In the genomic region with DNA sequence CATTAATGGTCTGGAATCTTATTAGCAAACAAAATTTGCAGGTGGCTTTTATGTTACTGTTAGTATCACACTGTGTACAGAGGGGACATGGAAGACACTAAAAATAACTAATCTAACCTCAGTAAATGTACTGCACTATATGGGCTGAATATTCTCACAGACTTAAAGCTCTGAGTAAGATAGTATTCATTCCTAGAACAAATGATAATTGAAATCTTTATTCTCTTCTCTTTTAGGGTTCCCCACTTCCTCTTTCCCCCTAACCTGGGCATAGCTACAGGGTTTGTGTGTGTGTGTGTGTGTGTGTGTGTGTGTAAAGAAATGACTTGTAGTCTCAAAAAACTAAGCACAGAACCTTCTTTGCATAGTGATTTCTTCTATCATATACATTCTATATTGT, we compare ENCODE assay signal across 9 cellular contexts. TPM values are rescaled to one million over a fixed set of nuclear protein-coding genes. Genes with fewer than 3 reads are reported as not detected.
A peak's percentile ranks its signal among the peaks of the same experiment; 100 is the strongest.
DNase-seq lines count a peak whose midpoint lies in the region; ATAC-seq and TF ChIP-seq lines count a peak whose summit lies in the region.
"Had no signal": no experiment of that assay in that cellular context is flagged by ENCODE, and none has a peak within 500 bp of the region (broad histone marks: within the 10 kb centered on the region; RNA-seq: fewer than 3 reads in every experiment).

No MANE protein-coding gene starts in this region.

- H3K4ac ChIP-seq in mesenchymal stem cell (ENCODE audit: low read depth in 1 of 2, low read length in 2 of 2) = no peak overlapping the region

- H3K79me1 ChIP-seq in mesenchymal stem cell (replicated peaks; ENCODE audit: low read length, poor library complexity, severe bottlenecking) = no peaks in the 10 kb centered on the region

- H3K9me3 ChIP-seq in mesenchymal stem cell (ENCODE audit: control insufficient read depth, low read length) (no peaks in the 10 kb centered on the region), BE2C (no peaks in the 10 kb centered on the region)

- no peaks in the 10 kb centered on the region for H3K36me3 ChIP-seq in mesenchymal stem cell (ENCODE audit: control insufficient read depth in 1 of 2, insufficient read depth in 2 of 2, low read depth in 1 of 2, low read length in 2 of 2)
- H3K36me3 ChIP-seq in BE2C = no peaks in the 10 kb centered on the region

- H3K27me3 ChIP-seq in mesenchymal stem cell (ENCODE audit: control insufficient read depth in 1 of 2, insufficient read depth in 1 of 2, low read length in 2 of 2) (no peaks in the 10 kb centered on the region), BE2C (no peaks in the 10 kb centered on the region)

- H2BK5ac ChIP-seq in mesenchymal stem cell (ENCODE audit: low read depth, low read length, poor library complexity, severe bottlenecking) = no peak overlapping the region

- no peak overlapping the region for H3K27ac ChIP-seq in mesenchymal stem cell (ENCODE audit: low read length, poor library complexity, severe bottlenecking)

- peak overlapping the region; percentile 74 for H3K9ac ChIP-seq in mesenchymal stem cell (ENCODE audit: low read length)

- no peak overlapping the region for H4K8ac ChIP-seq in mesenchymal stem cell (ENCODE audit: low read length)

- H3K23ac ChIP-seq in mesenchymal stem cell (ENCODE audit: low read length in 2 of 2) = no peak overlapping the region

- ATAC-seq in GM18511 (IDR thresholded peaks at IDR 0.05; ENCODE audit: unreplicated experiment) (peak; percentile 86), HG02588 (IDR thresholded peaks at IDR 0.05; ENCODE audit: unreplicated experiment) (peak; percentile 68)

- no peak overlapping the region for H2AFZ ChIP-seq in mesenchymal stem cell (ENCODE audit: low read depth, low read length)

- no peak overlapping the region for H4K91ac ChIP-seq in mesenchymal stem cell (ENCODE audit: low read length)

- H3K4me1 ChIP-seq in mesenchymal stem cell (ENCODE audit: control insufficient read depth, insufficient read depth, low read depth, low read length) (no peaks in the 10 kb centered on the region), BE2C (no peaks in the 10 kb centered on the region)

- H2AK5ac ChIP-seq in mesenchymal stem cell (ENCODE audit: low read length, severe bottlenecking) = no peak overlapping the region

- no peak overlapping the region for H2BK15ac ChIP-seq in mesenchymal stem cell (ENCODE audit: low read depth, poor library complexity, severe bottlenecking)

- no peak overlapping the region for H3K4me3 ChIP-seq in mesenchymal stem cell (ENCODE audit: insufficient read depth in 1 of 2, low read depth in 1 of 2, low read length in 2 of 2)
- no peak overlapping the region for H3K4me3 ChIP-seq in BE2C (ENCODE audit: low read depth, low read length)

- DNase-seq in NCI-H69 (lab: John Stamatoyannopoulos, UW) (peak; percentile 43), mesenchymal stem cell (peak; percentile 2), SW 1271 (lab: John Stamatoyannopoulos, UW) (no peak), germinal center (ENCODE audit: low spot score) (no peak), DMS153 (lab: John Stamatoyannopoulos, UW) (no peak), BE2C (no peak)
- DNase-seq: NCI-H2081 treated with DMSO at 0.1 percent for 48 hours had no signal

- H2BK120ac ChIP-seq in mesenchymal stem cell (ENCODE audit: low read depth, low read length) = no peak overlapping the region

- H3K4me2 ChIP-seq in mesenchymal stem cell (ENCODE audit: low read length, poor library complexity, severe bottlenecking) = no peak overlapping the region

- H2BK12ac ChIP-seq in mesenchymal stem cell (ENCODE audit: low read length in 2 of 2) = no peak overlapping the region

- no peak overlapping the region for H3K14ac ChIP-seq in mesenchymal stem cell (ENCODE audit: low read length in 2 of 2)

- no peak for TF ChIP-seq CTCF in BE2C (IDR thresholded peaks at IDR 0.05; ENCODE audit: low read depth, low read length)

- no peak overlapping the region for H3K18ac ChIP-seq in mesenchymal stem cell (ENCODE audit: low read depth in 1 of 2, low read length in 2 of 2)

RNA-seq across cellular contexts. Expression of a gene that starts 21.4 kb away (rescaled TPM):
- polyA plus RNA-seq in mesenchymal stem cell (2013, experiment 1 of 2) = 44.7 TPM
- polyA plus RNA-seq in mesenchymal stem cell (2013, experiment 2 of 2) = 42.1 TPM
- 52.8 TPM for polyA plus RNA-seq in BE2C (2012; ENCODE audit: insufficient read depth, insufficient read length, low read depth)

Comparison
In these comparisons a context has a peak if more than half of its experiments do, and no peak if none do; other contexts are left out.
1. DNase-seq: peak in NCI-H69 (single experiment) and mesenchymal stem cell (single experiment); none in SW 1271 (0 of 2), germinal center (single experiment), DMS153 (single experiment) and BE2C (single experiment).